In the genomic region with DNA sequence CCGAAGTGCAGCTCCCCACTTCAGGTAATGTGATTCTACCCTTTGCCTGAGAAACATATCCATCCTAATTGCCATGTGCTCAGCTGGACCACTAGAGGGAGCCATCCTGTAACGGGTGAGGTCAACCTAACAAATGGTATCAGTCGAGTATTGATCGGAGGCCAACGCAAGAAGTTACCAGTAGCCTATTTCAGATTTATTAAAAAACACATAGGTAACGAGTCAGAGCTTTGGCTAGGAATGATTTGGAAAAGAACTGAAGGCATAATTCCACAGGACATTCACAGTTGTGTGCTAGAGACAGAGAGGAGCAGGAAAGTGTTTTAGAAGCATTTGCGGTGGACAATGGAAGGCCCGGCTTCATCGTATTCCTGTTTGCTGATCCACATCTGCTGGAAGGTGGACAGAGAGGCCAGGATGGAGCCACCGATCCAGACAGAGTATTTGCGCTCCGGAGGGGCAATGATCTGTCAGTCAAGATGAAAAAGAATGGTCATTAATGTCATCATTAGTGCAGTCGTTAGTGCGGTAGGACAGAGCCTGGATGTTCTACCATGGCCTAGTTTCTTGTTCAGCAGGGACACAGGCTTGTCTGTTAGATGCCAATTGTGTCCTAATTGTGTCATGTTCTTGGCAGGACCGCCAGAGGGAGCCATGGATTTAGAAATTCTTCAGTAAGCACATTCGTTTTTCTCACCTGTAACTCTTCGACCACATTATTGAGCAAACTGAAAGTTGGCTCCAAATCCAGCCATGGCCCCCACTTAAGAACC, we compare ENCODE assay signal across 8 cellular contexts. TPM values are rescaled to one million over a fixed set of nuclear protein-coding genes. Genes with fewer than 3 reads are reported as not detected.
A peak's percentile ranks its signal among the peaks of the same experiment; 100 is the strongest.
DNase-seq lines count a peak whose midpoint lies in the region; ATAC-seq and TF ChIP-seq lines count a peak whose summit lies in the region.

No MANE protein-coding gene starts in this region.

- H2BK12ac ChIP-seq in mesenchymal stem cell (ENCODE audit: low read length in 2 of 2): no peak overlapping the region

- no peak overlapping the region for H3K4ac ChIP-seq in mesenchymal stem cell (ENCODE audit: low read depth in 1 of 2, low read length in 2 of 2)

- peak overlapping the region; percentile 21 for H3K9ac ChIP-seq in mesenchymal stem cell (ENCODE audit: low read length)

- peak; percentile 55 for DNase-seq in GM10266 (ENCODE audit: extremely low spot score)
- DNase-seq in NCI-H82 treated with DMSO at 0.1 percent for 48 hours (lab: John Stamatoyannopoulos, UW; ENCODE audit: unreplicated experiment): peak; percentile 42
- peak; percentile 38 to 44 for DNase-seq in activated CD8-positive, alpha-beta memory T cell treated with anti-CD3 and anti-CD28 coated beads for 1 hour (ENCODE audit: extremely low read depth in 1 of 2, low read depth in 1 of 2)
- DNase-seq in effector memory CD4-positive, alpha-beta T cell: peak; percentile 34 to 55 (median 50)
- DNase-seq in mesenchymal stem cell: peak; percentile 84
- peak; percentile 44 for DNase-seq in stimulated activated CD8-positive, alpha-beta memory T cell treated with anti-CD3 and anti-CD28 coated beads, Interleukin-15, amount 100 ng/mL, for 1 hour (ENCODE audit: low read depth)

- H3K23ac ChIP-seq in mesenchymal stem cell (ENCODE audit: low read length in 2 of 2): no peak overlapping the region

- H4K91ac ChIP-seq in mesenchymal stem cell (ENCODE audit: low read length): no peak overlapping the region

- no peak overlapping the region for H2AFZ ChIP-seq in mesenchymal stem cell (ENCODE audit: low read depth, low read length)

- no peaks in the 10 kb centered on the region for H3K27me3 ChIP-seq in effector memory CD4-positive, alpha-beta T cell (replicated peaks; ENCODE audit: control insufficient read depth, insufficient read depth, low read length, poor library complexity, severe bottlenecking)
- H3K27me3 ChIP-seq in mesenchymal stem cell (ENCODE audit: control insufficient read depth in 1 of 2, insufficient read depth in 1 of 2, low read length in 2 of 2): no peaks in the 10 kb centered on the region

- H3K4me3 ChIP-seq in effector memory CD4-positive, alpha-beta T cell (ENCODE audit: insufficient read depth, low read depth, low read length, poor library complexity, severe bottlenecking): no peak overlapping the region
- no peak overlapping the region for H3K4me3 ChIP-seq in mesenchymal stem cell (ENCODE audit: insufficient read depth in 1 of 2, low read depth in 1 of 2, low read length in 2 of 2)

- H3K9me3 ChIP-seq in effector memory CD4-positive, alpha-beta T cell (ENCODE audit: control insufficient read depth, low read length): no peaks in the 10 kb centered on the region
- H3K9me3 ChIP-seq in mesenchymal stem cell (ENCODE audit: control insufficient read depth, low read length): no peaks in the 10 kb centered on the region

- H3K27ac ChIP-seq in effector memory CD4-positive, alpha-beta T cell (ENCODE audit: insufficient read depth, low read length, poor library complexity, severe bottlenecking): no peak overlapping the region
- no peak overlapping the region for H3K27ac ChIP-seq in mesenchymal stem cell (ENCODE audit: low read length, poor library complexity, severe bottlenecking)

- H3K4me2 ChIP-seq in mesenchymal stem cell (ENCODE audit: low read length, poor library complexity, severe bottlenecking): no peak overlapping the region

- peak; percentile 43 for ATAC-seq in HG03442 (IDR thresholded peaks at IDR 0.05; ENCODE audit: unreplicated experiment)
- ATAC-seq in HG02970 (IDR thresholded peaks at IDR 0.05; ENCODE audit: low FRiP score, unreplicated experiment): no peak

- peak; percentile 95 for TF ChIP-seq CTCF in GM10266 (IDR thresholded peaks at IDR 0.05; ENCODE audit: control insufficient read depth, insufficient read depth, low read depth, missing control alignments)

- H3K14ac ChIP-seq in mesenchymal stem cell (ENCODE audit: low read length in 2 of 2): no peak overlapping the region

- H3K36me3 ChIP-seq in effector memory CD4-positive, alpha-beta T cell (ENCODE audit: control insufficient read depth, insufficient read depth, low read length): no peaks in the 10 kb centered on the region
- H3K36me3 ChIP-seq in mesenchymal stem cell (ENCODE audit: control insufficient read depth in 1 of 2, insufficient read depth in 2 of 2, low read depth in 1 of 2, low read length in 2 of 2): peaks cover 8 to 65% of the 10 kb centered on the region in 2 experiments

- H2BK15ac ChIP-seq in mesenchymal stem cell (ENCODE audit: low read depth, poor library complexity, severe bottlenecking): no peak overlapping the region

- H3K4me1 ChIP-seq in effector memory CD4-positive, alpha-beta T cell (ENCODE audit: control insufficient read depth, insufficient read depth, low read length, poor library complexity, severe bottlenecking): peaks cover 9% of the 10 kb centered on the region
- H3K4me1 ChIP-seq in mesenchymal stem cell (ENCODE audit: control insufficient read depth, insufficient read depth, low read depth, low read length): peaks cover 1% of the 10 kb centered on the region

- WGBS in mesenchymal stem cell: 54% methylated on average over 15 of the region's 17 CpGs

- H2AK5ac ChIP-seq in mesenchymal stem cell (ENCODE audit: low read length, severe bottlenecking): peak overlapping the region; percentile 36

- peaks cover 2% of the 10 kb centered on the region for H3K79me1 ChIP-seq in mesenchymal stem cell (replicated peaks; ENCODE audit: low read length, poor library complexity, severe bottlenecking)

- H4K8ac ChIP-seq in mesenchymal stem cell (ENCODE audit: low read length): peak overlapping the region; percentile 67

- H2BK5ac ChIP-seq in mesenchymal stem cell (ENCODE audit: low read depth, low read length, poor library complexity, severe bottlenecking): no peak overlapping the region

- no peak overlapping the region for H2BK120ac ChIP-seq in mesenchymal stem cell (ENCODE audit: low read depth, low read length)

- H3K18ac ChIP-seq in mesenchymal stem cell (ENCODE audit: low read depth in 1 of 2, low read length in 2 of 2): no peak overlapping the region

RNA-seq across cellular contexts. Expression of a gene that starts 17.5 kb away (rescaled TPM):
- 390 TPM for polyA plus RNA-seq in mesenchymal stem cell (2013, experiment 1 of 2)
- polyA plus RNA-seq in mesenchymal stem cell (2013, experiment 2 of 2): 385 TPM

RNA-seq across cellular contexts. Expression of a gene that starts 55.0 kb away (rescaled TPM):
- 8.3 TPM for polyA plus RNA-seq in mesenchymal stem cell (2013, experiment 1 of 2)
- polyA plus RNA-seq in mesenchymal stem cell (2013, experiment 2 of 2): 9.1 TPM

RNA-seq across cellular contexts. Expression of a gene that starts 55.5 kb away (rescaled TPM):
- 16.2 TPM for polyA plus RNA-seq in mesenchymal stem cell (2013, experiment 1 of 2)
- 18.1 TPM for polyA plus RNA-seq in mesenchymal stem cell (2013, experiment 2 of 2)
